In genomic region chr10:110704906-110705476, GRCh38 we compare ENCODE assay signal across 18 cellular contexts.
DNase-seq lines count a peak whose midpoint lies in the region; ATAC-seq, FAIRE-seq and TF ChIP-seq lines count a peak whose summit lies in the region.
"Had no signal": no experiment of that assay in that cellular context is flagged by ENCODE, and none has a peak within 500 bp of the region (broad histone marks: within the 10 kb centered on the region; RNA-seq: fewer than 3 reads in every experiment).

No MANE protein-coding gene starts in this region.

- 74% methylated on average over 5 of the region's 5 CpGs for WGBS in A549 (ENCODE audit: missing lambda C conversion rate)
- 59% methylated on average over 5 of the region's 5 CpGs for WGBS in K562 (ENCODE audit: insufficient coverage, low coverage, missing lambda C conversion rate)
- no CpG with 5 or more reads among the region's 5 CpGs for WGBS in neuronal stem cell (ENCODE audit: extremely low coverage in 2 of 2, insufficient read length in 2 of 2, insufficient replicate concordance in 1 of 2), 2 donors

- no peak for TF ChIP-seq RAD21 in A549 (conservative IDR thresholded peaks at IDR 0.05 in 1 of 2, IDR thresholded peaks at IDR 0.05 in 1 of 2)
- TF ChIP-seq RAD21 in K562 (CRISPR knock-in tag; conservative IDR thresholded peaks at IDR 0.05 in 1 of 2, IDR thresholded peaks at IDR 0.05 in 1 of 2), result no peak

- in situ Hi-C loops in K562 (cut with MboI), result no loop called here

- no peak overlapping the region for H3K23ac ChIP-seq in neuronal stem cell (ENCODE audit: low read depth, low read length, poor library complexity)

- no peak overlapping the region for H2BK12ac ChIP-seq in neuronal stem cell (ENCODE audit: low read length)

- intact Hi-C loops in K562 (cut with micrococcal nuclease), result no loop called here
- intact Hi-C loops in sciatic nerve (cut with DNase I), result no loop called here

- no peaks in the 10 kb centered on the region for H4K20me1 ChIP-seq in K562 (replicated peaks; ENCODE audit: control insufficient read depth, insufficient read depth, low read length)
- H4K20me1 ChIP-seq in osteoblast (ENCODE audit: insufficient read depth, low read length), result no peaks in the 10 kb centered on the region
- H4K20me1 ChIP-seq: BLaER1 had no signal

- no peak overlapping the region for H2BK15ac ChIP-seq in neuronal stem cell (ENCODE audit: low read length)

- POLR2A ChIA-PET in A549 (lab: Yijun Ruan, JAX), result no interaction called here
- POLR2A ChIA-PET in K562 (lab: Yijun Ruan, JAX), result no interaction called here

- H3K4me3 ChIP-seq in A549, result no peak overlapping the region
- H3K4me3 ChIP-seq in K562, result no peak overlapping the region
- H3K4me3 ChIP-seq in osteoblast (ENCODE audit: insufficient read depth, low read length), result no peak overlapping the region
- no peak overlapping the region for H3K4me3 ChIP-seq in neuronal stem cell (ENCODE audit: low read length in 2 of 2)
- H3K4me3 ChIP-seq: BLaER1, MG63 had no signal

- no peak overlapping the region for H3K14ac ChIP-seq in neuronal stem cell (ENCODE audit: low read length)

- DNase-seq in A549 (ENCODE audit: low read depth in 1 of 2, low spot score in 1 of 2) (no peak), M059J (ENCODE audit: low read depth) (peak; percentile 23), K562 (ENCODE audit: extremely low read depth in 1 of 4, low spot score in 3 of 4) (no peak), osteoblast (ENCODE audit: insufficient read length, low spot score, missing footprints) (no peak), sciatic nerve (ENCODE audit: low spot score) (no peak), NCI-H1048 (lab: John Stamatoyannopoulos, UW) (no peak), neuronal stem cell (ENCODE audit: low spot score) (no peak)
- DNase-seq: CD8-positive, alpha-beta T cell; MG63; NCI-H1092 treated with DMSO at 0.1 percent for 48 hours; NCI-H2081; NCI-H2171 treated with DMSO at 0.1 percent for 48 hours; Right ventricle myocardium superior had no signal

- H2AK5ac ChIP-seq in neuronal stem cell (ENCODE audit: low read depth, low read length), result no peak overlapping the region

- TF ChIP-seq EP300 in A549 (IDR thresholded peaks at IDR 0.05), result no peak
- TF ChIP-seq EP300 in K562 (IDR thresholded peaks at IDR 0.05; ENCODE audit: low read length), result no peak

- no peak overlapping the region for H3K9ac ChIP-seq in K562 (ENCODE audit: insufficient read depth in 1 of 2, low read depth in 2 of 2, low read length in 2 of 2)
- H3K9ac ChIP-seq in neuronal stem cell (ENCODE audit: low read depth, low read length, poor library complexity), result no peak overlapping the region
- H3K9ac ChIP-seq: BLaER1 had no signal

- CTCF ChIA-PET in A549 (lab: Yijun Ruan, JAX), result interaction anchor here (0.8 kb wide), 1 partner anchor 96 kb away, joined by 4 read pairs; no protein-coding TSS in a partner anchor
- CTCF ChIA-PET in K562 (lab: Yijun Ruan, JAX; ENCODE audit: low intra/inter-chr PET ratio), result no interaction called here

- H3K4ac ChIP-seq in neuronal stem cell (ENCODE audit: low read length), result no peak overlapping the region

- no peaks in the 10 kb centered on the region for H3K9me1 ChIP-seq in K562 (ENCODE audit: control insufficient read depth, insufficient read depth, low read length)

- no peak for TF ChIP-seq CTCF in A549 (IDR thresholded peaks at IDR 0.05)
- TF ChIP-seq CTCF in K562 (IDR thresholded peaks at IDR 0.05 in 2 of 3, conservative IDR thresholded peaks at IDR 0.05 in 1 of 3; ENCODE audit: insufficient read depth in 2 of 3, low read depth in 1 of 3, low read length in 3 of 3), result no peak
- no peak for TF ChIP-seq CTCF in osteoblast (IDR thresholded peaks at IDR 0.05; ENCODE audit: extremely low read depth, low read depth, low read length)

- H2BK5ac ChIP-seq in neuronal stem cell (ENCODE audit: low read length), result no peak overlapping the region

- H3K36me3 ChIP-seq in K562 (ENCODE audit: control insufficient read depth, insufficient read depth, low read length) (no peaks in the 10 kb centered on the region), osteoblast (ENCODE audit: insufficient read depth, low read length) (no peaks in the 10 kb centered on the region), neuronal stem cell (replicated peaks in 1 of 2; ENCODE audit: control insufficient read depth in 2 of 2, insufficient read depth in 2 of 2, low read length in 2 of 2) (no peaks in the 10 kb centered on the region)
- H3K36me3 ChIP-seq: BLaER1, MG63 had no signal

- H4K91ac ChIP-seq in neuronal stem cell (ENCODE audit: low read depth, low read length, poor library complexity), result no peak overlapping the region

- no peaks in the 10 kb centered on the region for H3K9me3 ChIP-seq in A549
- H3K9me3 ChIP-seq in K562 (replicated peaks; ENCODE audit: control insufficient read depth, insufficient read depth, low read depth, low read length), result no peaks in the 10 kb centered on the region
- no peaks in the 10 kb centered on the region for H3K9me3 ChIP-seq in osteoblast (ENCODE audit: low read depth, low read length)
- no peaks in the 10 kb centered on the region for H3K9me3 ChIP-seq in neuronal stem cell (replicated peaks in 1 of 2; ENCODE audit: control insufficient read depth in 2 of 2, insufficient read depth in 1 of 2, low read depth in 1 of 2, low read length in 2 of 2)
- H3K9me3 ChIP-seq: BLaER1, MG63 had no signal

- no peaks in the 10 kb centered on the region for H3K79me1 ChIP-seq in neuronal stem cell (ENCODE audit: low read depth, low read length)

- H3K27ac ChIP-seq in A549, result no peak overlapping the region
- no peak overlapping the region for H3K27ac ChIP-seq in K562 (ENCODE audit: extremely low read depth, low read depth, low read length)
- H3K27ac ChIP-seq in osteoblast (ENCODE audit: low read depth, low read length), result no peak overlapping the region
- no peak overlapping the region for H3K27ac ChIP-seq in neuronal stem cell (replicated peaks; ENCODE audit: low read length)
- H3K27ac ChIP-seq: BLaER1 had no signal

- H2AFZ ChIP-seq in K562 (ENCODE audit: low read depth, low read length) (no peak overlapping the region), osteoblast (ENCODE audit: low read length) (peak overlapping the region; percentile 8), neuronal stem cell (ENCODE audit: low read length) (no peak overlapping the region)

- no peak for ATAC-seq in A549
- no peak for ATAC-seq in K562
- ATAC-seq in sciatic nerve, result no peak
- ATAC-seq: CD8-positive, alpha-beta T cell; Panc1; SK-N-SH treated with all-trans-retinoic acid at 6 μM for 48 hours had no signal

- H3K4me2 ChIP-seq in A549 (no peak overlapping the region), K562 (ENCODE audit: insufficient read depth, low read length) (no peak overlapping the region), osteoblast (ENCODE audit: insufficient read depth, low read length) (no peak overlapping the region), neuronal stem cell (ENCODE audit: insufficient read depth, low read length, poor library complexity, severe bottlenecking) (no peak overlapping the region)
- H3K4me2 ChIP-seq: BLaER1 had no signal

- H3K4me1 ChIP-seq in A549 (no peaks in the 10 kb centered on the region), K562 (replicated peaks in 1 of 2; ENCODE audit: control insufficient read depth in 2 of 2, insufficient read depth in 2 of 2, low read length in 2 of 2) (peaks cover 4 to 8% of the 10 kb centered on the region in 2 experiments; a peak in 4 of 5 replicates), osteoblast (ENCODE audit: insufficient read depth, low read length) (peaks cover 6% of the 10 kb centered on the region), neuronal stem cell (ENCODE audit: control insufficient read depth in 2 of 2, insufficient read depth in 1 of 2, low read depth in 1 of 2, low read length in 2 of 2) (peaks cover 15 to 20% of the 10 kb centered on the region in 2 donors)

- H2BK120ac ChIP-seq in neuronal stem cell (ENCODE audit: low read depth, low read length), result no peak overlapping the region

- H3K27me3 ChIP-seq in K562 (ENCODE audit: control insufficient read depth in 2 of 2, insufficient read depth in 2 of 2, low read length in 2 of 2), result no peaks in the 10 kb centered on the region
- no peaks in the 10 kb centered on the region for H3K27me3 ChIP-seq in osteoblast (ENCODE audit: insufficient read depth, low read length)
- peaks cover 0 to 5% (median 0%) of the 10 kb centered on the region in 3 experiments for H3K27me3 ChIP-seq in neuronal stem cell (ENCODE audit: control insufficient read depth in 3 of 3, insufficient read depth in 3 of 3, low read depth in 1 of 3, low read length in 3 of 3)
- H3K27me3 ChIP-seq: BLaER1, MG63 had no signal

- BruUV-seq in K562 (replicated peaks; lab: Mats Ljungman, UMichigan), result no TSS peak

- no peak overlapping the region for H3K18ac ChIP-seq in neuronal stem cell (ENCODE audit: low read length)

- FAIRE-seq in A549 (lab: Jason Lieb, UNC), result no peak
- no peak for FAIRE-seq in K562 (lab: Jason Lieb, UNC)
- FAIRE-seq: D721Med, H1 had no signal

- H3K79me2 ChIP-seq in K562 (ENCODE audit: control insufficient read depth, insufficient read depth, low read length), result peaks cover 10% of the 10 kb centered on the region; the same call in 1 of the 3 replicates
- H3K79me2 ChIP-seq in osteoblast (ENCODE audit: insufficient read depth, low read length), result no peaks in the 10 kb centered on the region

- TF ChIP-seq POLR2A in A549 (IDR thresholded peaks at IDR 0.05; ENCODE audit: low read length) (no peak), K562 (conservative IDR thresholded peaks at IDR 0.05) (no peak)

- H4K8ac ChIP-seq in neuronal stem cell (ENCODE audit: low read depth, low read length), result no peak overlapping the region

TF ChIP-seq in A549, 52 proteins besides CTCF, POLR2A, EP300 and RAD21:
- TF ChIP-seq RFX5 (IDR thresholded peaks at IDR 0.05) (no peak), MAFK (IDR thresholded peaks at IDR 0.05; ENCODE audit: partially characterized antibody) (peak; percentile 87)

TF ChIP-seq in K562, 482 proteins besides CTCF, POLR2A, EP300 and RAD21:
- TF ChIP-seq SRSF7 (optimal IDR thresholded peaks at IDR 0.05; ENCODE audit: low read depth, low read length) (no peak), ZNF778 (CRISPR knock-in tag; IDR thresholded peaks at IDR 0.05) (no peak), ZNF316 (IDR thresholded peaks at IDR 0.05) (peak; percentile 76), MAFG (tag; conservative IDR thresholded peaks at IDR 0.05) (0 out of 2 replicates have a peak, but pooled peaks have one; percentile 27), C11orf30 (IDR thresholded peaks at IDR 0.05; ENCODE audit: low read depth) (peak; percentile 47; the same call in 1 of the 2 replicates), MAFF (IDR thresholded peaks at IDR 0.05; ENCODE audit: low read length) (peak; percentile 44; the same call in 1 of the 2 replicates)

Comparison
In these comparisons a context has a peak if more than half of its experiments do, and no peak if none do; other contexts are left out.
1. Of the 35 proteins assayed by ChIP-seq in both K562 and A549: peak only in K562: none; only in A549: MAFK; in both: none; in neither: 34.